Comparison of ENCODE assay signal across 16 cellular contexts in genomic region chr3:178086419-178086818, GRCh38.
DNase-seq lines count a peak whose midpoint lies in the region; ATAC-seq, FAIRE-seq and TF ChIP-seq lines count a peak whose summit lies in the region.
"Had no signal": no experiment of that assay in that cellular context is flagged by ENCODE, and none has a peak within 500 bp of the region (broad histone marks: within the 10 kb centered on the region; RNA-seq: fewer than 3 reads in every experiment).

No MANE protein-coding gene starts in this region.

- 6% methylated on average over 3 of the region's 3 CpGs for WGBS in HepG2 (ENCODE audit: low lambda C conversion rate)

- H3K79me2 ChIP-seq in GM23338 (replicated peaks; ENCODE audit: insufficient read depth) (no peaks in the 10 kb centered on the region), osteoblast (ENCODE audit: insufficient read depth, low read length) (no peaks in the 10 kb centered on the region), HepG2 (ENCODE audit: insufficient read depth, low read length) (no peaks in the 10 kb centered on the region)

- H3K27me3 Mint-ChIP-seq in GM23338 (ENCODE audit: insufficient read depth, low read depth, poor library complexity): no peaks in the 10 kb centered on the region
- H3K27me3 Mint-ChIP-seq in brain: peaks cover 3% of the 10 kb centered on the region
- H3K27me3 Mint-ChIP-seq: CD4-positive, CD25-positive, alpha-beta regulatory T cell had no signal

- H3K9me2 ChIP-seq in GM23338 (ENCODE audit: insufficient read depth): peaks cover 8% of the 10 kb centered on the region; the same call in 1 of the 2 replicates

- H3K4me3 ChIP-seq in GM23338 (no peak overlapping the region), osteoblast (ENCODE audit: insufficient read depth, low read length) (no peak overlapping the region), HepG2 (replicated peaks in 1 of 3; ENCODE audit: insufficient read depth in 1 of 3, low read depth in 2 of 3, low read length in 3 of 3) (no peak overlapping the region)
- H3K4me3 ChIP-seq: adrenal gland, lung, right atrium auricular region, SJSA1 had no signal

- TF ChIP-seq CTCF in GM23338 (conservative IDR thresholded peaks at IDR 0.05; ENCODE audit: low read depth in 2 of 2) (no peak), brain (conservative IDR thresholded peaks at IDR 0.05) (no peak), osteoblast (IDR thresholded peaks at IDR 0.05; ENCODE audit: extremely low read depth, low read depth, low read length) (no peak), HepG2 (CRISPR knock-in tag; IDR thresholded peaks at IDR 0.05) (no peak)

- H3K27ac ChIP-seq in GM23338 (ENCODE audit: low read depth) (no peak overlapping the region), osteoblast (ENCODE audit: low read depth, low read length) (no peak overlapping the region), HepG2 (ENCODE audit: extremely low read length, insufficient read depth, low read length) (no peak overlapping the region)
- H3K27ac ChIP-seq: SJSA1 had no signal

- intact Hi-C loops in HepG2 (cut with micrococcal nuclease; ENCODE audit: unreplicated experiment): loop anchor here (10.0 kb wide), 1 partner anchor 298 kb away; no protein-coding TSS in a partner anchor

- no TSS peak for BruUV-seq in HepG2 (replicated peaks; lab: Mats Ljungman, UMichigan)

- CTCF ChIA-PET in HepG2 (lab: Yijun Ruan, JAX; ENCODE audit: low intra/inter-chr PET ratio, low total read pairs): no interaction called here

- H3K9me3 Mint-ChIP-seq in GM23338: no peaks in the 10 kb centered on the region
- H3K9me3 Mint-ChIP-seq in brain: peaks cover 2 to 5% (median 5%) of the 10 kb centered on the region in 5 experiments
- H3K9me3 Mint-ChIP-seq: activated CD8-positive, alpha-beta T cell treated with anti-CD3 and anti-CD28 coated beads for 36 hours; natural killer cell had no signal

- H3K27me3 ChIP-seq in GM23338 (ENCODE audit: insufficient read depth) (no peaks in the 10 kb centered on the region), osteoblast (ENCODE audit: insufficient read depth, low read length) (no peaks in the 10 kb centered on the region), HepG2 (ENCODE audit: control insufficient read depth in 1 of 2, insufficient read depth in 2 of 2, low read length in 2 of 2) (no peaks in the 10 kb centered on the region)
- H3K27me3 ChIP-seq: adrenal gland, right atrium auricular region, SJSA1 had no signal

- no peak for FAIRE-seq in HepG2 (lab: Jason Lieb, UNC)
- FAIRE-seq: endothelial cell of umbilical vein had no signal

- peaks cover 17% of the 10 kb centered on the region for H3K4me1 ChIP-seq in GM23338 (ENCODE audit: insufficient read depth)
- peaks cover 24% of the 10 kb centered on the region for H3K4me1 ChIP-seq in osteoblast (ENCODE audit: insufficient read depth, low read length)
- peaks cover 19% of the 10 kb centered on the region for H3K4me1 ChIP-seq in HepG2 (ENCODE audit: insufficient read depth, low read length)

- ATAC-seq in GM23338: no peak
- ATAC-seq in HG02571 (IDR thresholded peaks at IDR 0.05; ENCODE audit: unreplicated experiment): no peak
- ATAC-seq in HepG2: no peak
- ATAC-seq: activated CD8-positive, alpha-beta T cell treated with anti-CD3 and anti-CD28 coated beads for 36 hours; natural killer cell had no signal

- no peak for TF ChIP-seq RAD21 in HepG2 (CRISPR knock-in tag; IDR thresholded peaks at IDR 0.05)

- no peaks in the 10 kb centered on the region for H4K20me1 ChIP-seq in GM23338 (replicated peaks; ENCODE audit: insufficient read depth)
- no peaks in the 10 kb centered on the region for H4K20me1 ChIP-seq in osteoblast (ENCODE audit: insufficient read depth, low read length)
- no peaks in the 10 kb centered on the region for H4K20me1 ChIP-seq in HepG2 (ENCODE audit: insufficient read depth, low read length)

- H3K36me3 Mint-ChIP-seq in GM23338 (ENCODE audit: low read depth) (no peaks in the 10 kb centered on the region; the same call in 2 of the 3 replicates), brain (peaks cover 6% of the 10 kb centered on the region)
- H3K36me3 Mint-ChIP-seq: CD4-positive, CD25-positive, alpha-beta regulatory T cell; natural killer cell had no signal

- POLR2A ChIA-PET in HepG2 (lab: Yijun Ruan, JAX): no interaction called here

- no peaks in the 10 kb centered on the region for H3F3A ChIP-seq in GM23338 (replicated peaks; ENCODE audit: low read depth)

- H3K9me3 ChIP-seq in osteoblast (ENCODE audit: low read depth, low read length) (no peaks in the 10 kb centered on the region), HepG2 (ENCODE audit: low read length) (no peaks in the 10 kb centered on the region)
- H3K9me3 ChIP-seq: adrenal gland, right atrium auricular region, SJSA1 had no signal

- H3K4me3 Mint-ChIP-seq in GM23338 (no peak overlapping the region), brain (no peak overlapping the region)
- H3K4me3 Mint-ChIP-seq: activated CD8-positive, alpha-beta T cell treated with anti-CD3 and anti-CD28 coated beads for 36 hours; natural killer cell had no signal

- peak overlapping the region; percentile 72; the same call in 1 of the 2 replicates for H2AFZ ChIP-seq in GM23338
- H2AFZ ChIP-seq in osteoblast (ENCODE audit: low read length): peak overlapping the region; percentile 44
- H2AFZ ChIP-seq in HepG2 (ENCODE audit: low read length): no peak overlapping the region

- no peaks in the 10 kb centered on the region for H3K36me3 ChIP-seq in GM23338 (ENCODE audit: insufficient read depth)
- H3K36me3 ChIP-seq in osteoblast (ENCODE audit: insufficient read depth, low read length): no peaks in the 10 kb centered on the region
- no peaks in the 10 kb centered on the region; a peak in 1 of 5 replicates for H3K36me3 ChIP-seq in HepG2 (replicated peaks in 1 of 2; ENCODE audit: control insufficient read depth in 1 of 2, insufficient read depth in 2 of 2, low read length in 2 of 2)
- H3K36me3 ChIP-seq: adrenal gland, right atrium auricular region, SJSA1 had no signal

- H3K9ac ChIP-seq in HepG2 (ENCODE audit: insufficient read depth, low read depth, low read length): no peak overlapping the region

- DNase-seq in GM23338 (ENCODE audit: low spot score): no peak
- peak; percentile 74 for DNase-seq in NCI-H146 treated with DMSO at 0.1 percent for 48 hours (lab: John Stamatoyannopoulos, UW; ENCODE audit: unreplicated experiment)
- DNase-seq in osteoblast (ENCODE audit: insufficient read length, low spot score, missing footprints): no peak
- DNase-seq in HepG2 (ENCODE audit: low spot score): no peak
- no peak for DNase-seq in 8988T
- DNase-seq: activated CD8-positive, alpha-beta T cell treated with anti-CD3 and anti-CD28 coated beads for 36 hours; adrenal gland; CD4-positive, CD25-positive, alpha-beta regulatory T cell; EL; natural killer cell had no signal

- H3K4me1 Mint-ChIP-seq in GM23338: peaks cover 32% of the 10 kb centered on the region
- H3K4me1 Mint-ChIP-seq in brain: peaks cover 84% of the 10 kb centered on the region

- TF ChIP-seq POLR2A in HepG2 (IDR thresholded peaks at IDR 0.05; ENCODE audit: insufficient read depth in 1 of 2, low read depth in 2 of 2, low read length in 2 of 2): no peak

- in situ Hi-C loops in HepG2 (cut with HindIII; ENCODE audit: extremely low pct_ligation_motif_present, low pct_unique_long_range_greater_than_20kb): no loop called here

- TF ChIP-seq EP300 in HepG2 (IDR thresholded peaks at IDR 0.05; ENCODE audit: low read depth in 2 of 2, low read length in 2 of 2) (no peak), HepG2 (CRISPR knock-in tag; IDR thresholded peaks at IDR 0.05; ENCODE audit: borderline replicate concordance) (no peak)

- H3K4me2 ChIP-seq in GM23338 (no peak overlapping the region), osteoblast (ENCODE audit: insufficient read depth, low read length) (no peak overlapping the region), HepG2 (ENCODE audit: low read depth, low read length) (no peak overlapping the region)

- H3K27ac Mint-ChIP-seq in GM23338 (no peak overlapping the region), brain (peak overlapping the region; percentile 90 to 97 (median 96))
- H3K27ac Mint-ChIP-seq: activated CD8-positive, alpha-beta T cell treated with anti-CD3 and anti-CD28 coated beads for 36 hours had no signal

TF ChIP-seq in GM23338, 12 proteins besides CTCF, POLR2A, EP300 and RAD21 (continues in another document):
- no peak for TF ChIP-seq EZH2phosphoT487 (IDR thresholded peaks at IDR 0.05; ENCODE audit: unreplicated experiment)
- no peak for TF ChIP-seq CREB1 (CRISPR knock-in tag; IDR thresholded peaks at IDR 0.05; ENCODE audit: low read depth)
- TF ChIP-seq STAT1 (IDR thresholded peaks at IDR 0.05; ENCODE audit: unreplicated experiment): no peak
- TF ChIP-seq ZNF331 (CRISPR knock-in tag; IDR thresholded peaks at IDR 0.05; ENCODE audit: low read depth): no peak

TF ChIP-seq in HepG2, 621 proteins besides CTCF, POLR2A, EP300 and RAD21 (continues in another document):
- no peak for TF ChIP-seq CHD2 (IDR thresholded peaks at IDR 0.05; ENCODE audit: low read depth, low read length)
- TF ChIP-seq ZNF841 (CRISPR knock-in tag; IDR thresholded peaks at IDR 0.05; ENCODE audit: borderline replicate concordance): no peak
- no peak for TF ChIP-seq ARID5B (CRISPR knock-in tag; IDR thresholded peaks at IDR 0.05)
- no peak for TF ChIP-seq JDP2 (CRISPR knock-in tag; IDR thresholded peaks at IDR 0.05; ENCODE audit: borderline replicate concordance)
